In the genomic region with DNA sequence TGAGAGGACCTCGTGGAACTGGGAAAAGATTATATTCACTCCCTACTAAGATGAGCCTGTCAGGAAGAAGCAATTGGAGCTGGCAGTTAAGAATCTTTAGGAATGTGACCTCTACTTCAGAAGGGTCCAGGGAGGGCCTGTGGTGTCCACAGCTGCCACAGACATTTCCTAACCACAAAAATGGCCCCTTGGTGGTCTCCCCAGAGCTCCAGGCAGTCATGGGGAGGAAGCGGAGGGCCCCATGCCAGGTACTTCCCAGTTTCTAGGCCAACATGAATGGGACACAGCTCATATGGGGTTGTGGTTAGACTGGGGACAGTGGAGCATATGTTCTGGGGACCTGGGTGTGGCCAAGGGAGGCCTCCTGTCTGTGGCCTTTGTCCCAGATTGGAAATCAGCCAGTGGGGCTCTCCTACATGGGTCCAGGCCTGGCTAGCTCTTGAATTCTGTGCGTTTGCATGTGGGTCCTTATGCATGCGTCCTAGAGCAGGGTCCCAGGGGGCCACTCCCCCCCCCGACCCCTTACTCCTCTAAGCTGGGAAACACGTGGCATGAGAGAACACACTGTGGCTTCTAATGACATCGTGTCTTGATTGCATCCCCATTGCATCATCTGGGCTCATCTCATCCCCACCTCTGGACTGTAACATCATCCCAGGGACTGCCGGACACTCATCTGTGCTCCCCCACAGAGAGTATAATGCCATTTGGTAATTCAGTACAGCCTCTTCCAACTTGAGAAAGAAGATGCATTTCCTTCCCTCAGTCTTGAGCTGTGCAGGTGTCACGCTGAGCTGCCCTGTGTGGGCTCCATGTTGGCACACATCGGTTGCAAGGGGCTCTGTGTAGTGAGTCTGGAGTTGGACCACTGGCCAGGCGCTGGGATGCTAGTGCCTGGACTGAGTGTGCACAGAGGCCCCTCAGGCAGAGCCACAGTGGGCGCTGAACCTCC, we compare ENCODE assay signal across 8 cellular contexts. TPM values are rescaled to one million over a fixed set of nuclear protein-coding genes. Genes with fewer than 3 reads are reported as not detected.
DNase-seq lines count a peak whose midpoint lies in the region; ATAC-seq and TF ChIP-seq lines count a peak whose summit lies in the region.

No MANE protein-coding gene starts in this region.

- H3K27me3 ChIP-seq in heart left ventricle (no peaks in the 10 kb centered on the region), right cardiac atrium (ENCODE audit: control insufficient read depth, insufficient read depth) (no peaks in the 10 kb centered on the region), upper lobe of right lung (no peaks in the 10 kb centered on the region)

- no peak for TF ChIP-seq CTCF in heart left ventricle (IDR thresholded peaks at IDR 0.05)
- TF ChIP-seq CTCF in upper lobe of right lung (IDR thresholded peaks at IDR 0.05): no peak

- H3K4me3 ChIP-seq in heart left ventricle (no peak overlapping the region), right cardiac atrium (ENCODE audit: low read length) (no peak overlapping the region), upper lobe of right lung (no peak overlapping the region)

- intact Hi-C loops in heart left ventricle (cut with DNase I): no loop called here
- intact Hi-C loops in right cardiac atrium (cut with DNase I): no loop called here
- intact Hi-C loops in upper lobe of right lung (cut with DNase I): no loop called here

- ATAC-seq in heart left ventricle (peak in 3 of 4 donors; percentile 2 to 15 (median 4)), right cardiac atrium (no peak), SK-N-SH treated with all-trans-retinoic acid at 6 μM for 48 hours (peak; percentile 21), upper lobe of right lung (peak; percentile 74), GM21786 (IDR thresholded peaks at IDR 0.05; ENCODE audit: unreplicated experiment) (no peak)

- peak overlapping the region in 8 of 12 donors; percentile 1 to 98 (median 32) for H3K27ac ChIP-seq in heart left ventricle
- H3K27ac ChIP-seq in right cardiac atrium (ENCODE audit: low read length): no peak overlapping the region
- peak overlapping the region; percentile 73 for H3K27ac ChIP-seq in upper lobe of right lung

- H3K9me3 ChIP-seq in heart left ventricle: no peaks in the 10 kb centered on the region
- no peaks in the 10 kb centered on the region for H3K9me3 ChIP-seq in right cardiac atrium (ENCODE audit: control insufficient read depth, low read length)
- H3K9me3 ChIP-seq in upper lobe of right lung: no peaks in the 10 kb centered on the region

- no peak for DNase-seq in heart left ventricle
- DNase-seq in right cardiac atrium: no peak
- DNase-seq in glomerular visceral epithelial cell (ENCODE audit: extremely low spot score): peak; percentile 97
- peak; percentile 76 for DNase-seq in upper lobe of right lung
- DNase-seq in T-helper 9 cell: no peak
- DNase-seq in kidney glomerular epithelial cell (lab: John Stamatoyannopoulos, UW): no peak

- WGBS in heart left ventricle, 4 donors: 81 to 86% (median 82%) methylated on average over 9 to 12 of the region's 12 CpGs
- WGBS in right cardiac atrium: 83% methylated on average over 12 of the region's 12 CpGs

- no peak for TF ChIP-seq POLR2A in heart left ventricle (IDR thresholded peaks at IDR 0.05)

- peaks cover 19 to 99% (median 64%) of the 10 kb centered on the region in 12 donors for H3K4me1 ChIP-seq in heart left ventricle
- peaks cover 27% of the 10 kb centered on the region for H3K4me1 ChIP-seq in right cardiac atrium (ENCODE audit: control insufficient read depth, insufficient read depth, low read length)
- peaks cover 71% of the 10 kb centered on the region for H3K4me1 ChIP-seq in upper lobe of right lung

- peaks cover 0 to 18% (median 3%) of the 10 kb centered on the region in 9 donors for H3K36me3 ChIP-seq in heart left ventricle
- peaks cover 8% of the 10 kb centered on the region for H3K36me3 ChIP-seq in upper lobe of right lung

TF ChIP-seq in SK-N-SH treated with all-trans-retinoic acid at 6 μM for 48 hours, 23 proteins besides CTCF, POLR2A, EP300 and RAD21:
- TF ChIP-seq BACH2 (CRISPR knock-in tag; IDR thresholded peaks at IDR 0.05; ENCODE audit: borderline replicate concordance) (no peak), ZC3H10 (CRISPR knock-in tag; IDR thresholded peaks at IDR 0.05) (no peak), ZNF8 (CRISPR knock-in tag; IDR thresholded peaks at IDR 0.05) (no peak), ZFP30 (CRISPR knock-in tag; IDR thresholded peaks at IDR 0.05) (no peak), OSR1 (CRISPR knock-in tag; IDR thresholded peaks at IDR 0.05) (no peak)

RNA-seq across cellular contexts. Expression of a gene that starts 31.3 kb away (rescaled TPM):
- total RNA-seq in heart left ventricle (100 to 1,000 TPM in 1 of 9 donors, 10 to 100 TPM in 7, 1 to 10 TPM in 1; 9.2 to 190 (median 18.4) TPM), right cardiac atrium (10 to 100 TPM in 3 of 4 donors, 1 to 10 TPM in 1; 9.4 to 17.9 (median 13.8) TPM), upper lobe of right lung (59.5 TPM)
- polyA plus RNA-seq in heart left ventricle (10 to 100 TPM in 1 of 2 donors, 1 to 10 TPM in 1; 7.5 to 12.2 TPM), right cardiac atrium (11.7 TPM)

Comparison
In these comparisons a context has a peak if more than half of its experiments do, and no peak if none do; other contexts are left out.
1. ATAC-seq: peak in heart left ventricle (3 of 4), SK-N-SH treated with all-trans-retinoic acid at 6 μM for 48 hours (single experiment) and upper lobe of right lung (single experiment); none in right cardiac atrium (0 of 2) and GM21786 (single experiment).
2. DNase-seq: peak in glomerular visceral epithelial cell (single experiment) and upper lobe of right lung (single experiment); none in heart left ventricle (0 of 5), right cardiac atrium (0 of 3), T-helper 9 cell (single experiment) and kidney glomerular epithelial cell (single experiment).